ENCODE assay signal across 8 cellular contexts in genomic region chr6:150599199-150600002, GRCh38. TPM values are rescaled to one million over a fixed set of nuclear protein-coding genes. Genes with fewer than 3 reads are reported as not detected.
DNase-seq lines count a peak whose midpoint lies in the region; ATAC-seq, FAIRE-seq and TF ChIP-seq lines count a peak whose summit lies in the region.

PLEKHG1 (plus strand) TSS chr6:150599885; CDS start chr6:150733682, 133,797 bp downstream.

- no peaks in the 10 kb centered on the region for H3K79me2 ChIP-seq in HepG2 (ENCODE audit: insufficient read depth, low read length)

- CTCF ChIA-PET in HEK293T (lab: Yijun Ruan, JAX) (interaction anchor here (0.6 to 1.4 kb wide), 5 partner anchors 17 to 218 kb away, joined by 3 to 7 read pairs (median 3); no protein-coding TSS in a partner anchor), HepG2 (lab: Yijun Ruan, JAX; ENCODE audit: low intra/inter-chr PET ratio, low total read pairs) (interaction anchor here (1.1 to 1.7 kb wide), 2 partner anchors 181 kb away, joined by 3 to 11 read pairs; no protein-coding TSS in a partner anchor)

- H3K27me3 ChIP-seq in dorsolateral prefrontal cortex: peaks cover 0 to 5% (median 0%) of the 10 kb centered on the region in 45 donors
- peaks cover 1 to 45% of the 10 kb centered on the region in 2 experiments; a peak in 3 of 5 replicates for H3K27me3 ChIP-seq in HepG2 (ENCODE audit: control insufficient read depth in 1 of 2, insufficient read depth in 2 of 2, low read length in 2 of 2)

- no peaks in the 10 kb centered on the region for H3K36me3 ChIP-seq in HepG2 (replicated peaks in 1 of 2; ENCODE audit: control insufficient read depth in 1 of 2, insufficient read depth in 2 of 2, low read length in 2 of 2)

- in situ Hi-C loops in GM13976 (cut with MboI; ENCODE audit: low sequenced_read_pairs, unreplicated experiment) (no loop called here), HepG2 (cut with HindIII; ENCODE audit: extremely low pct_ligation_motif_present, low pct_unique_long_range_greater_than_20kb) (loop anchor here (10.0 kb wide), 2 partner anchors 185 to 215 kb away; no protein-coding TSS in a partner anchor)

- 19% methylated on average over 19 of the region's 53 CpGs for WGBS in HepG2 (ENCODE audit: low lambda C conversion rate)

- no peak for TF ChIP-seq RAD21 in HepG2 (CRISPR knock-in tag; IDR thresholded peaks at IDR 0.05)

- no peak for TF ChIP-seq CTCF in GM13976 (IDR thresholded peaks at IDR 0.05; ENCODE audit: borderline replicate concordance, control extremely low read depth, extremely low read depth, insufficient read depth, missing control alignments)
- peak in 1 of 56 donors; percentile 7 for TF ChIP-seq CTCF in dorsolateral prefrontal cortex (IDR thresholded peaks at IDR 0.05 in 54 of 56, conservative IDR thresholded peaks at IDR 0.05 in 2 of 56; ENCODE audit: low read depth in 1 of 56, partially characterized antibody in 56 of 56)
- no peak for TF ChIP-seq CTCF in HepG2 (CRISPR knock-in tag; IDR thresholded peaks at IDR 0.05)

- no TSS peak for BruUV-seq in HepG2 (replicated peaks; lab: Mats Ljungman, UMichigan)

- FAIRE-seq in HepG2 (lab: Jason Lieb, UNC): no peak

- H3K4me3 ChIP-seq in dorsolateral prefrontal cortex (peak within 1 kb of the TSS; percentile 53 to 88 (median 77)), HepG2 (replicated peaks in 1 of 3; ENCODE audit: insufficient read depth in 1 of 3, low read depth in 2 of 3, low read length in 3 of 3) (peak within 1 kb of the TSS; percentile 29 to 68 (median 38); a peak in 4 of 6 replicates)

- H3K9ac ChIP-seq in HepG2 (ENCODE audit: insufficient read depth, low read depth, low read length): no peak within 1 kb of the TSS

- DNase-seq in GM13976 (ENCODE audit: low spot score) (peak; percentile 84), HEK293T (ENCODE audit: extremely low spot score) (peak; percentile 88), MV-4-11 (lab: John Stamatoyannopoulos, UW) (peak; percentile 23), dorsolateral prefrontal cortex (peak in 5 of 10 donors; percentile 20 to 64 (median 49)), HepG2 (ENCODE audit: low spot score) (no peak), NCI-H524 treated with DMSO at 0.1 percent for 48 hours (lab: John Stamatoyannopoulos, UW) (no peak)
- peak; percentile 71 for DNase-seq in activated CD4-positive, alpha-beta T cell treated with anti-CD3 and anti-CD28 coated beads for 48 hours
- DNase-seq in stimulated activated CD4-positive, alpha-beta T cell treated with anti-CD3 and anti-CD28 coated beads, Interleukin-4, amount 100 ng/mL, for 1 hour: peak; percentile 53

- H3K9me3 ChIP-seq in HepG2 (ENCODE audit: low read length): no peaks in the 10 kb centered on the region

- H2AFZ ChIP-seq in HepG2 (ENCODE audit: low read length): no peak within 1 kb of the TSS

- peaks cover 12% of the 10 kb centered on the region; the same call in 1 of the 2 replicates for H3K4me1 ChIP-seq in HepG2 (ENCODE audit: insufficient read depth, low read length)

- intact Hi-C loops in dorsolateral prefrontal cortex (cut with DNase I): loop anchor here (5.0 to 10.0 kb wide), 4 partner anchors 75 to 213 kb away; no protein-coding TSS in a partner anchor
- intact Hi-C loops in HepG2 (cut with micrococcal nuclease; ENCODE audit: unreplicated experiment): loop anchor here (2.0 kb wide), 1 partner anchor 215 kb away; no protein-coding TSS in a partner anchor

- H3K4me2 ChIP-seq in HepG2 (ENCODE audit: low read depth, low read length): peak within 1 kb of the TSS; percentile 72

- H3K27ac ChIP-seq in dorsolateral prefrontal cortex (peak within 1 kb of the TSS in 58 of 59 donors; percentile 2 to 92 (median 80)), HepG2 (ENCODE audit: extremely low read length, insufficient read depth, low read length) (no peak within 1 kb of the TSS)

- POLR2A ChIA-PET in HEK293T (lab: Yijun Ruan, JAX) (interaction anchor here (0.7 kb wide), 1 partner anchor 179 kb away, joined by 5 read pairs; no protein-coding TSS in a partner anchor), HepG2 (lab: Yijun Ruan, JAX) (no interaction called here)

- no peak for TF ChIP-seq POLR2A in HepG2 (IDR thresholded peaks at IDR 0.05; ENCODE audit: insufficient read depth in 1 of 2, low read depth in 2 of 2, low read length in 2 of 2)

- no peaks in the 10 kb centered on the region; the same call in 1 of the 2 replicates for H4K20me1 ChIP-seq in HepG2 (ENCODE audit: insufficient read depth, low read length)

- TF ChIP-seq EP300 in HepG2 (IDR thresholded peaks at IDR 0.05; ENCODE audit: low read depth in 2 of 2, low read length in 2 of 2) (no peak), HepG2 (CRISPR knock-in tag; IDR thresholded peaks at IDR 0.05; ENCODE audit: borderline replicate concordance) (no peak)

- peak; percentile 85 for ATAC-seq in HepG2

TF ChIP-seq in HEK293T, 16 proteins besides CTCF, POLR2A, EP300 and RAD21:
- TF ChIP-seq ZNF384 (IDR thresholded peaks at IDR 0.05) (peak; percentile 87), LEF1 (IDR thresholded peaks at IDR 0.05; ENCODE audit: borderline replicate concordance) (0 out of 2 replicates have a peak, but pooled peaks have one; percentile 55), PKNOX1 (IDR thresholded peaks at IDR 0.05) (no peak), ELF4 (IDR thresholded peaks at IDR 0.05) (no peak), FOXM1 (IDR thresholded peaks at IDR 0.05; ENCODE audit: borderline replicate concordance) (peak; percentile 57; the same call in 1 of the 2 replicates), SP1 (IDR thresholded peaks at IDR 0.05) (no peak), FOXA1 (IDR thresholded peaks at IDR 0.05) (no peak), ARNT (IDR thresholded peaks at IDR 0.05) (0 out of 2 replicates have a peak, but pooled peaks have one; percentile 30)
TF ChIP-seq in HEK293T: peak in this region for 4.

TF ChIP-seq in HepG2, 621 proteins besides CTCF, POLR2A, EP300 and RAD21 (continues in another document):
- no peak for TF ChIP-seq ZNF543 (CRISPR knock-in tag; IDR thresholded peaks at IDR 0.05)
- no peak for TF ChIP-seq BCLAF1 (IDR thresholded peaks at IDR 0.05)
- TF ChIP-seq MYPOP (CRISPR knock-in tag; IDR thresholded peaks at IDR 0.05): no peak
- TF ChIP-seq GABPA (IDR thresholded peaks at IDR 0.05; ENCODE audit: low read depth, low read length): no peak
- no peak for TF ChIP-seq GABPA (CRISPR knock-in tag; IDR thresholded peaks at IDR 0.05; ENCODE audit: low read depth)
- no peak for TF ChIP-seq PRPF4 (IDR thresholded peaks at IDR 0.05; ENCODE audit: low read depth, low read length, poor library complexity, severe bottlenecking)
- peak; percentile 82; the same call in 1 of the 2 replicates for TF ChIP-seq ZNF777 (CRISPR knock-in tag; IDR thresholded peaks at IDR 0.05)

RNA-seq across cellular contexts. Expression of gene PLEKHG1, which starts in this region (rescaled TPM):
- total RNA-seq in dorsolateral prefrontal cortex: 10 to 100 TPM; 14.7 to 51.9 (median 26.6) TPM
- total RNA-seq in HepG2 (2016; rRNA removed; fragmentation: Illumina TruSeq; extraction: Trizol): 0.04 and 0.07 TPM in 2 replicates
- 0.26 TPM in 1 of 2 replicates, not detected in the other for total RNA-seq in HepG2 (2016; cell fraction: cytosol; rRNA removed; fragmentation: Illumina TruSeq; extraction: Trizol; ENCODE audit: low read depth)
- 0.28 and 0.30 TPM in 2 replicates for total RNA-seq in HepG2 (2016; cell fraction: insoluble cytoplasmic fraction; rRNA removed; fragmentation: Illumina TruSeq; extraction: Trizol)
- total RNA-seq in HepG2 (2016; cell fraction: membrane; rRNA removed; fragmentation: Illumina TruSeq; extraction: Trizol): 0.09 and 0.17 TPM in 2 replicates
- total RNA-seq in HepG2 (2016; cell fraction: nucleus; rRNA removed; fragmentation: Illumina TruSeq; extraction: Trizol): 0.19 and 0.34 TPM in 2 replicates
- 0.03 TPM in 2 replicates for polyA plus RNA-seq in HepG2 (2011; rRNA removed)
- polyA plus RNA-seq in HepG2 (2011; cell fraction: cytosol; rRNA removed): 0.01 and 0.04 TPM in 2 replicates
- polyA plus RNA-seq in HepG2 (2011; cell fraction: nucleus; rRNA removed): 0.03 and 0.43 TPM in 2 replicates
- 0.08 and 0.09 TPM in 2 replicates for polyA plus RNA-seq in HepG2 (2012)
- not detected in 2 replicates for polyA plus RNA-seq in HepG2 (2016; cell fraction: cytosol; fragmentation: Illumina TruSeq; extraction: Trizol; ENCODE audit: low read depth)
- 0.08 TPM in 1 of 2 replicates, not detected in the other for polyA plus RNA-seq in HepG2 (2016; cell fraction: insoluble cytoplasmic fraction; fragmentation: Illumina TruSeq; extraction: Trizol; ENCODE audit: low read depth)
- polyA plus RNA-seq in HepG2 (2016; cell fraction: membrane; fragmentation: Illumina TruSeq; extraction: Trizol; ENCODE audit: low read depth): not detected in 2 replicates
- polyA plus RNA-seq in HepG2 (2016; cell fraction: nucleus; fragmentation: Illumina TruSeq; extraction: Trizol; ENCODE audit: insufficient read depth, low read depth): 0.12 and 0.20 TPM in 2 replicates
- 0.26 and 1.6 TPM in 2 replicates for polyA minus RNA-seq in HepG2 (2011; rRNA and poly(A)+ RNA removed; ENCODE audit: low replicate concordance)
- not detected in 2 replicates for polyA minus RNA-seq in HepG2 (2011; cell fraction: cytosol; rRNA and poly(A)+ RNA removed)
- 0.13 and 0.62 TPM in 2 replicates for polyA minus RNA-seq in HepG2 (2011; cell fraction: nucleus; rRNA and poly(A)+ RNA removed)

Comparison
In these comparisons a context has a peak if more than half of its experiments do, and no peak if none do; other contexts are left out.
1. RNA of gene PLEKHG1 (total RNA-seq): 14.7 to 51.9 TPM in dorsolateral prefrontal cortex; 0.04 to 0.34 TPM in HepG2; every median in the first group is over 10 times any median in the second.
2. DNase-seq: peak in GM13976 (single experiment), HEK293T (single experiment), MV-4-11 (single experiment), activated CD4-positive, alpha-beta T cell treated with anti-CD3 and anti-CD28 coated beads for 48 hours (single experiment) and stimulated activated CD4-positive, alpha-beta T cell treated with anti-CD3 and anti-CD28 coated beads, Interleukin-4, amount 100 ng/mL, for 1 hour (single experiment); none in HepG2 (single experiment) and NCI-H524 treated with DMSO at 0.1 percent for 48 hours (single experiment).